In the genomic region with DNA sequence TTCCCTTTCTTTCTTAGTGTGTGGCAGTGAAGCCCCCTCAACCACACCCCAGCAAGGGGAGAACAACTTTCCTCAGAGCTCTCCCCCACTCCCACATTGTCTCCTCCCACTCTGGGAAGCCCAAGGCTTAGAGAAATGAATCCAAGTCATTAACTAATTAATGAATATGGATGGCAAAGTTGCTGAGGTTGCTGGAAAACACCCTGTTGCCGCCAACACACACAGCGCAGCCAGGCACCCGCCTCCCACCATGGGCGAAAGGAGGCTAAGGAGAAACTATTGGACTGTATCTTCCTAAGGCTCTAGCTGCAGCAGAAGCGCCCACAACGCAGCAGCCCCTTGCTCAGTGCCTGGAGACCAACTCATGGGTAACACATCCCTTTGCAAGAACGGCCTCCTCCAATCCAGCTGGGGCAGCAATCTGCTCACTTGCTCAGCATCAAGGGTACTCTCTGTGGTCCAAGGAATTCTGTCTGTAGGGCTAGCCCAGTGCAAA, we compare ENCODE assay signal across 9 cellular contexts. TPM values are rescaled to one million over a fixed set of nuclear protein-coding genes. Genes with fewer than 3 reads are reported as not detected.
DNase-seq lines count a peak whose midpoint lies in the region; ATAC-seq and TF ChIP-seq lines count a peak whose summit lies in the region.
"Had no signal": no experiment of that assay in that cellular context is flagged by ENCODE, and none has a peak within 500 bp of the region (broad histone marks: within the 10 kb centered on the region; RNA-seq: fewer than 3 reads in every experiment).

No MANE protein-coding gene starts in this region.

- H3K9me3 Mint-ChIP-seq in central memory CD8-positive, alpha-beta T cell = peaks cover 6% of the 10 kb centered on the region
- H3K9me3 Mint-ChIP-seq in progenitor cell of endocrine pancreas (ENCODE audit: low read depth) (peaks cover under 1% of the 10 kb centered on the region), endothelial cell (ENCODE audit: unreplicated experiment) (no peaks in the 10 kb centered on the region)

- H3K4me3 Mint-ChIP-seq in central memory CD8-positive, alpha-beta T cell = peak overlapping the region; percentile 86
- H3K4me3 Mint-ChIP-seq in progenitor cell of endocrine pancreas (ENCODE audit: low read depth) (peak overlapping the region; percentile 16), endothelial cell (ENCODE audit: unreplicated experiment) (no peak overlapping the region)

- H3K27me3 Mint-ChIP-seq in central memory CD8-positive, alpha-beta T cell = peaks cover 10% of the 10 kb centered on the region
- peaks cover 7% of the 10 kb centered on the region for H3K27me3 Mint-ChIP-seq in progenitor cell of endocrine pancreas
- H3K27me3 Mint-ChIP-seq in endothelial cell (ENCODE audit: unreplicated experiment) = peaks cover 1% of the 10 kb centered on the region

- peak overlapping the region; percentile 100 for H3K27ac Mint-ChIP-seq in central memory CD8-positive, alpha-beta T cell (ENCODE audit: low read depth)
- peak overlapping the region; percentile 75 for H3K27ac Mint-ChIP-seq in progenitor cell of endocrine pancreas
- no peak overlapping the region for H3K27ac Mint-ChIP-seq in endothelial cell (ENCODE audit: unreplicated experiment)

- H3K36me3 Mint-ChIP-seq in central memory CD8-positive, alpha-beta T cell (ENCODE audit: insufficient read depth) = peaks cover 11% of the 10 kb centered on the region
- H3K36me3 Mint-ChIP-seq in progenitor cell of endocrine pancreas (ENCODE audit: insufficient read depth) = no peaks in the 10 kb centered on the region
- H3K36me3 Mint-ChIP-seq in endothelial cell (ENCODE audit: low read depth, unreplicated experiment) = no peaks in the 10 kb centered on the region

- TF ChIP-seq CTCF in progenitor cell of endocrine pancreas (IDR thresholded peaks at IDR 0.05; ENCODE audit: unreplicated experiment) = no peak
- no peak for TF ChIP-seq CTCF in endothelial cell (IDR thresholded peaks at IDR 0.05; ENCODE audit: unreplicated experiment)

- peaks cover 23% of the 10 kb centered on the region for H3K4me1 Mint-ChIP-seq in central memory CD8-positive, alpha-beta T cell
- H3K4me1 Mint-ChIP-seq in progenitor cell of endocrine pancreas (ENCODE audit: low read depth) (peaks cover 22% of the 10 kb centered on the region), endothelial cell (ENCODE audit: unreplicated experiment) (no peaks in the 10 kb centered on the region)

- no peak for DNase-seq in central memory CD8-positive, alpha-beta T cell (ENCODE audit: low spot score in 2 of 2)
- DNase-seq in progenitor cell of endocrine pancreas (ENCODE audit: low spot score, unreplicated experiment) = no peak
- DNase-seq in endothelial cell (ENCODE audit: low spot score) = no peak
- DNase-seq in NAMALWA (ENCODE audit: low spot score) = no peak
- no peak for DNase-seq in DMS153 (lab: John Stamatoyannopoulos, UW)
- no peak for DNase-seq in NCI-H526 treated with DMSO at 0.1 percent for 48 hours (lab: John Stamatoyannopoulos, UW)

- ATAC-seq in GM19397 (IDR thresholded peaks at IDR 0.05; ENCODE audit: unreplicated experiment) (peak; percentile 20), HG03159 (IDR thresholded peaks at IDR 0.05; ENCODE audit: unreplicated experiment) (peak; percentile 17)
- no peak for ATAC-seq in central memory CD8-positive, alpha-beta T cell (replicated peaks; ENCODE audit: extremely low read depth, poor library complexity, severe bottlenecking)

RNA-seq across cellular contexts. Expression of gene TSC22D3, which starts 34.2 kb away (rescaled TPM):
- 39.6 and 41.4 TPM in 2 replicates for total RNA-seq in progenitor cell of endocrine pancreas
- 68.7 TPM for total RNA-seq in endothelial cell (ENCODE audit: unreplicated experiment)

RNA-seq across cellular contexts. Expression of gene NCBP2L, which starts 36.2 kb away (rescaled TPM):
- total RNA-seq in progenitor cell of endocrine pancreas = not detected in 2 replicates
- total RNA-seq in endothelial cell (ENCODE audit: unreplicated experiment) = not detected
- total RNA-seq: NCI-H460 had no signal
